34 cellular contexts compared by ENCODE assay signal in the genomic region with DNA sequence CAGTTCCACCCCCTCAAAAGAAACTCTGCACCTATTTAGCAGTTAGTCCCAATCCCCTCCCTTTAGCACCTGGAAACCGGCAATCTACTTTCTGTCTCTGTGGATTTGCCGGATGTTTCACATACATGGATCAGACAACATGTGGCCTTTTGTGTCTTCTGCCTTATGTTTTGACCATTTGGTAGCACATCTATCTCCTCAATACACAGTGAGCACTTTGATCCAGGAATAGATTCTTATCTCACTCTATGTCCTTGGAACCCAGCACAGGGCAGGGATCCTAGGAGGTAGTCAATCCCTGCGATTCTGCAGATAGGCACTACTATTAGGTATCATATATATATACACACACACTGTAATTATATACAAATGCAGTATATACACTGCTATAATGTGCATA. TPM values are rescaled to one million over a fixed set of nuclear protein-coding genes. Genes with fewer than 3 reads are reported as not detected.
"Had no signal": no experiment of that assay in that cellular context is flagged by ENCODE, and none has a peak within 500 bp of the region (broad histone marks: within the 10 kb centered on the region; RNA-seq: fewer than 3 reads in every experiment).

No MANE protein-coding gene starts in this region.

- H3K4me3 ChIP-seq: adrenal gland, body of pancreas, breast epithelium, cardiac muscle cell, coronary artery, dorsolateral prefrontal cortex, gastroesophageal sphincter, heart right ventricle had no signal

- H3K27ac ChIP-seq: body of pancreas, breast epithelium, cardiac muscle cell, coronary artery, dorsolateral prefrontal cortex, foreskin keratinocyte, gastroesophageal sphincter, heart right ventricle had no signal

- H3K4me1 Mint-ChIP-seq: activated B cell treated with CpG ODN at 0.5 μM for 24 hours had no signal

- DNase-seq: activated B cell treated with CpG ODN at 0.5 μM for 24 hours; activated CD4-positive, alpha-beta T cell treated with anti-CD3 and anti-CD28 coated beads for 48 hours; activated CD4-positive, alpha-beta T cell treated with anti-CD3 and anti-CD28 coated beads, Interleukin-2, amount 50 U/mL, for 1 hour; activated CD4-positive, alpha-beta T cell treated with anti-CD3 and anti-CD28 coated beads, Interleukin-2, amount 50 U/mL, for 48 hours; activated CD8-positive, alpha-beta memory T cell treated with anti-CD3 and anti-CD28 coated beads for 24 hours; activated CD8-positive, alpha-beta T cell treated with anti-CD3 and anti-CD28 coated beads for 36 hours; activated effector memory CD4-positive, alpha-beta T cell treated with anti-CD3 and anti-CD28 coated beads, Interleukin-2, amount 50 U/mL, for 16 hours; activated naive CD4-positive, alpha-beta T cell treated with anti-CD3 and anti-CD28 coated beads for 36 hours; activated naive CD8-positive, alpha-beta T cell treated with anti-CD3 and anti-CD28 coated beads for 36 hours; activated naive CD8-positive, alpha-beta T cell treated with anti-CD3 and anti-CD28 coated beads, Interleukin-2, amount 50 U/mL, for 24 hours; activated T-cell treated with anti-CD3 and anti-CD28 coated beads, Interleukin-2, amount 50 U/mL, for 1 hour; activated T-cell treated with anti-CD3 and anti-CD28 coated beads, Interleukin-2, amount 50 U/mL, for 48 hours; amygdala; aorta; body of pancreas; central memory CD4-positive, alpha-beta T cell; dorsolateral prefrontal cortex; effector memory CD4-positive, alpha-beta T cell; endodermal cell; foreskin keratinocyte; heart right ventricle; T-helper 2 cell had no signal

- H3K27me3 ChIP-seq: adrenal gland, body of pancreas, breast epithelium, cardiac muscle cell, foreskin keratinocyte, heart right ventricle had no signal

- H3K4me1 ChIP-seq: breast epithelium, foreskin keratinocyte had no signal

- H3K27me3 Mint-ChIP-seq: activated CD8-positive, alpha-beta T cell treated with anti-CD3 and anti-CD28 coated beads for 36 hours; activated naive CD4-positive, alpha-beta T cell treated with anti-CD3 and anti-CD28 coated beads, Interleukin-2, amount 50 U/mL, for 24 hours; activated naive CD8-positive, alpha-beta T cell treated with anti-CD3 and anti-CD28 coated beads, Interleukin-2, amount 50 U/mL, for 24 hours had no signal

- H3K36me3 ChIP-seq: adrenal gland, breast epithelium, cardiac muscle cell, gastroesophageal sphincter, heart right ventricle had no signal

- H3K36me3 Mint-ChIP-seq: activated naive CD4-positive, alpha-beta T cell treated with anti-CD3 and anti-CD28 coated beads, Interleukin-2, amount 50 U/mL, for 24 hours; activated naive CD8-positive, alpha-beta T cell treated with anti-CD3 and anti-CD28 coated beads for 36 hours had no signal

- H3K4me3 Mint-ChIP-seq: activated B cell treated with CpG ODN at 0.5 μM for 24 hours; activated CD8-positive, alpha-beta T cell treated with anti-CD3 and anti-CD28 coated beads for 36 hours; activated naive CD4-positive, alpha-beta T cell treated with anti-CD3 and anti-CD28 coated beads for 36 hours; activated naive CD4-positive, alpha-beta T cell treated with anti-CD3 and anti-CD28 coated beads, Interleukin-2, amount 50 U/mL, for 24 hours; activated naive CD8-positive, alpha-beta T cell treated with anti-CD3 and anti-CD28 coated beads for 36 hours; activated naive CD8-positive, alpha-beta T cell treated with anti-CD3 and anti-CD28 coated beads, Interleukin-2, amount 50 U/mL, for 24 hours; activated T-helper 1 cell treated with anti-CD3 and anti-CD28 coated beads, Interleukin-12 subunit alpha, Interleukin-12 subunit beta, Interleukin-2, Interleukin-4 antibody, amounts not matched to agents 30 ng/mL and 10 ng/mL and 1 ng/mL, durations not matched to agents 14 hours and 24 hours and 36 hours; dendritic cell treated with granulocyte-macrophage colony-stimulating factor and Interleukin-4, amounts not matched to agents 40 ng/mL and 50 ng/mL, for 4 days; endodermal cell had no signal

- ATAC-seq: activated CD4-positive, CD25-positive, alpha-beta regulatory T cell treated with anti-CD3 and anti-CD28 coated beads, Interleukin-2, amount 50 U/mL, for 24 hours; activated CD8-positive, alpha-beta T cell treated with anti-CD3 and anti-CD28 coated beads for 36 hours; activated naive CD8-positive, alpha-beta T cell treated with anti-CD3 and anti-CD28 coated beads, Interleukin-2, amount 50 U/mL, for 24 hours; body of pancreas; esophagus mucosa; foreskin keratinocyte; gastroesophageal sphincter; heart right ventricle had no signal

- H3K9me3 ChIP-seq: adrenal gland, body of pancreas, breast epithelium, gastroesophageal sphincter, heart right ventricle had no signal

- H3K27ac Mint-ChIP-seq: activated B cell treated with CpG ODN at 0.5 μM for 24 hours; activated CD8-positive, alpha-beta T cell treated with anti-CD3 and anti-CD28 coated beads for 36 hours; activated naive CD4-positive, alpha-beta T cell treated with anti-CD3 and anti-CD28 coated beads for 36 hours; activated naive CD4-positive, alpha-beta T cell treated with anti-CD3 and anti-CD28 coated beads, Interleukin-2, amount 50 U/mL, for 24 hours; activated naive CD8-positive, alpha-beta T cell treated with anti-CD3 and anti-CD28 coated beads for 36 hours; activated naive CD8-positive, alpha-beta T cell treated with anti-CD3 and anti-CD28 coated beads, Interleukin-2, amount 50 U/mL, for 24 hours; activated T-helper 1 cell treated with anti-CD3 and anti-CD28 coated beads, Interleukin-12 subunit alpha, Interleukin-12 subunit beta, Interleukin-2, Interleukin-4 antibody, amounts not matched to agents 30 ng/mL and 10 ng/mL and 1 ng/mL, durations not matched to agents 14 hours and 24 hours and 36 hours; activated T-helper 2 cell treated with anti-CD3 and anti-CD28 coated beads, Interferon-gamma antibody, Interleukin-2, Interleukin-4, amounts not matched to agents 10 μg/mL and 5 μg/mL and 100 μg/mL, durations not matched to agents 14 hours and 24 hours and 36 hours; dendritic cell treated with granulocyte-macrophage colony-stimulating factor and Interleukin-4, amounts not matched to agents 40 ng/mL and 50 ng/mL, for 4 days; endodermal cell had no signal

- H3K9me3 Mint-ChIP-seq: activated B cell treated with CpG ODN at 0.5 μM for 24 hours; activated CD8-positive, alpha-beta T cell treated with anti-CD3 and anti-CD28 coated beads for 36 hours; activated naive CD4-positive, alpha-beta T cell treated with anti-CD3 and anti-CD28 coated beads for 36 hours; activated naive CD4-positive, alpha-beta T cell treated with anti-CD3 and anti-CD28 coated beads, Interleukin-2, amount 50 U/mL, for 24 hours; activated naive CD8-positive, alpha-beta T cell treated with anti-CD3 and anti-CD28 coated beads for 36 hours; activated naive CD8-positive, alpha-beta T cell treated with anti-CD3 and anti-CD28 coated beads, Interleukin-2, amount 50 U/mL, for 24 hours; activated T-helper 1 cell treated with anti-CD3 and anti-CD28 coated beads, Interleukin-12 subunit alpha, Interleukin-12 subunit beta, Interleukin-2, Interleukin-4 antibody, amounts not matched to agents 30 ng/mL and 10 ng/mL and 1 ng/mL, durations not matched to agents 14 hours and 24 hours and 36 hours; activated T-helper 2 cell treated with anti-CD3 and anti-CD28 coated beads, Interferon-gamma antibody, Interleukin-2, Interleukin-4, amounts not matched to agents 10 μg/mL and 5 μg/mL and 100 μg/mL, durations not matched to agents 14 hours and 24 hours and 36 hours; dendritic cell treated with granulocyte-macrophage colony-stimulating factor and Interleukin-4, amounts not matched to agents 40 ng/mL and 50 ng/mL, for 4 days; endodermal cell had no signal

RNA-seq across cellular contexts. Expression of a gene that starts 3.8 kb away (rescaled TPM):
- total RNA-seq: activated B cell treated with CpG ODN at 0.5 μM for 24 hours, cardiac muscle cell, epithelial cell of proximal tubule, esophagus mucosa, foreskin keratinocyte had no signal
- polyA plus RNA-seq: aorta, cardiac muscle cell, foreskin keratinocyte had no signal
